In the genomic region with DNA sequence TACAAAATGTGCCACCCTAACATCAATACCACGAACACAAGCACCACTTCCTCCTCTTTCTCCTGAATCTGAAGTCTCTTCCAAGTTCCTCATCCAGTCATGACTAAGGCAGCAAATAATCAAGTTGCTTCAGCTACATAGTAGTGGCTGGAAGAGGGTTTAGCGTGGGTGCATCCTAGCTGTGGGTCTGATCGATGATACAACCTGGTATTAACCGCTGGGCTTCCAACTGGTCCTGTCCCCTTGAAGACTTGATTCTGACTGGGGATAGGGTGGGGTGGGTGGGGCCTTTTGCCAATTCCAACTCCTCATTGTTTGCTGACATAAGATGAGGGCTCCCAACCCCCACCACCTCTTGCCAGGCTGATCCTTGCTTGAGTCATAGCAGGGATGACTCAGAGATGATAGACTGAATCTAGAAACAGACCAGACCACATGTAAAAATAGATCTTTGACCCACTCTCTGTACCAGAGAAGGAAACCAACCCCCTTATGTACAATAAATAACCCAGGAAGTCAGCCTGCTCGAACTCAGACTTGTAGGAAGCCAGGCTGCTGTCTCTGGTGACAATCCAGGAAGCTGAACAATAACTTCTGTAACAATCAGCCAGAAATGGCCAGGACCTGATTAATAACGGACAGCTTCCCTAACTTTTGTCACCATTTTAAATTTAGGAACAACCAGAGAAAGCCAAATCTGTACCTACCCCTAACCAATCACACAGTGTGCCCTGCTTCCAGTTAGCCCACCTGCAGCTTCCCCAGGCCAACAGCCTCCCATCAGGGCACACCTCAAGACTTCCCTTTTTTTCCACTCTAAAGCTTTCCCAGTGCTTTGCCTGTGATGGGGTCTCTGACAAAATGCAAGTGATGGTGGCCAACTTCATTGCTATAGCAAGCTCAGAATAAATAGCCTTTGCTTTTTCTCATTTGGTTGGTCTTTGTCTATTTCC, we compare ENCODE assay signal across 9 cellular contexts.
A peak's percentile ranks its signal among the peaks of the same experiment; 100 is the strongest.
DNase-seq lines count a peak whose midpoint lies in the region; ATAC-seq, FAIRE-seq and TF ChIP-seq lines count a peak whose summit lies in the region.
"Had no signal": no experiment of that assay in that cellular context is flagged by ENCODE, and none has a peak within 500 bp of the region (broad histone marks: within the 10 kb centered on the region; RNA-seq: fewer than 3 reads in every experiment).

No MANE protein-coding gene starts in this region.

- H3K36me3 ChIP-seq in RWPE2 (ENCODE audit: low read depth) = no peaks in the 10 kb centered on the region
- no peaks in the 10 kb centered on the region for H3K36me3 ChIP-seq in GM12878 (ENCODE audit: control insufficient read depth in 2 of 2, insufficient read depth in 2 of 2, low read length in 1 of 2)
- no peaks in the 10 kb centered on the region for H3K36me3 ChIP-seq in suprapubic skin

- peak; percentile 99 for ATAC-seq in GM18907 (IDR thresholded peaks at IDR 0.05; ENCODE audit: unreplicated experiment)
- ATAC-seq in HG03095 (IDR thresholded peaks at IDR 0.05; ENCODE audit: unreplicated experiment) = peak; percentile 97
- peak; percentile 92 for ATAC-seq in RWPE2 (ENCODE audit: low read depth)
- peak; percentile 93 for ATAC-seq in GM12878

- H4K20me1 ChIP-seq in GM12878 (ENCODE audit: control insufficient read depth, insufficient read depth) = no peaks in the 10 kb centered on the region

- in situ Hi-C loops in GM12878 (cut with MboI) = no loop called here

- intact Hi-C loops in GM12878 (cut with micrococcal nuclease; ENCODE audit: unreplicated experiment) = loop anchor here (1.0 to 5.0 kb wide), 5 partner anchors 202 to 910 kb away; a partner anchor contains a TSS

- peak overlapping the region; percentile 61 for H2AFZ ChIP-seq in GM12878 (ENCODE audit: control insufficient read depth, low read depth, low read length)

- POLR2A ChIA-PET in GM12878 (lab: Charles Lee) = interaction anchor here (1.1 to 2.5 kb wide), 3 partner anchors 180 to 203 kb away, joined by 3 to 6 read pairs (median 4); no protein-coding TSS in a partner anchor

- peak; percentile 96 for FAIRE-seq in GM12878 (lab: Jason Lieb, UNC)

- no peaks in the 10 kb centered on the region for H3K9me3 ChIP-seq in RWPE2 (ENCODE audit: severe bottlenecking)
- H3K9me3 ChIP-seq in GM12878 (replicated peaks; ENCODE audit: control insufficient read depth, insufficient read depth, low read length) = no peaks in the 10 kb centered on the region
- no peaks in the 10 kb centered on the region for H3K9me3 ChIP-seq in suprapubic skin

- TF ChIP-seq POLR2A in GM12878 (IDR thresholded peaks at IDR 0.05; ENCODE audit: low read depth, low read length) (no peak), suprapubic skin (IDR thresholded peaks at IDR 0.05) (no peak)

- peak in 1 of 2 experiments; percentile 43; a peak in 1 of 4 replicates for TF ChIP-seq EP300 in GM12878 (IDR thresholded peaks at IDR 0.05; ENCODE audit: borderline replicate concordance in 1 of 2, control insufficient read depth in 1 of 2, low read depth in 2 of 2, low read length in 2 of 2)
- TF ChIP-seq EP300 in suprapubic skin (IDR thresholded peaks at IDR 0.05) = no peak

- SMC1A ChIA-PET in GM12878 (lab: Charles Lee; ENCODE audit: uncharacterized antibody, unreplicated experiment) = interaction anchor here (0.7 to 8.2 kb wide), 24 partner anchors 8 to 830 kb away, joined by 3 to 88 read pairs (median 4); no protein-coding TSS in a partner anchor

- peak overlapping the region; percentile 48 for H3K27ac ChIP-seq in RWPE2 (ENCODE audit: poor library complexity, severe bottlenecking)
- H3K27ac ChIP-seq in GM12878 (ENCODE audit: control insufficient read depth, insufficient read depth) = peak overlapping the region; percentile 48; the same call in 1 of the 2 replicates
- H3K27ac ChIP-seq in suprapubic skin = peak overlapping the region; percentile 75

- TF ChIP-seq CTCF in AG09319 (IDR thresholded peaks at IDR 0.05; ENCODE audit: low read depth, low read length) (no peak), RWPE2 (IDR thresholded peaks at IDR 0.05; ENCODE audit: poor library complexity, severe bottlenecking) (no peak), GM12878 (IDR thresholded peaks at IDR 0.05 in 2 of 3, conservative IDR thresholded peaks at IDR 0.05 in 1 of 3; ENCODE audit: control insufficient read depth in 2 of 3, extremely low read depth in 1 of 3, insufficient read depth in 1 of 3, low read depth in 3 of 3, low read length in 3 of 3) (no peak), suprapubic skin (IDR thresholded peaks at IDR 0.05) (no peak)

- peak overlapping the region; percentile 60 for H3K4me2 ChIP-seq in GM12878 (ENCODE audit: control insufficient read depth, insufficient read depth)

- H3K27me3 ChIP-seq in RWPE2 (ENCODE audit: insufficient read depth, poor library complexity, severe bottlenecking) (no peaks in the 10 kb centered on the region), GM12878 (replicated peaks in 1 of 2; ENCODE audit: control insufficient read depth in 2 of 2, insufficient read depth in 2 of 2, low read length in 1 of 2) (no peaks in the 10 kb centered on the region; a peak in 2 of 4 replicates), suprapubic skin (no peaks in the 10 kb centered on the region)

- CTCF ChIA-PET in GM12878 (lab: Yijun Ruan, JAX) = interaction anchor here (0.9 to 7.8 kb wide), 33 partner anchors 10 to 1807 kb away, joined by 3 to 94 read pairs (median 6); a partner anchor contains a TSS

- TF ChIP-seq RAD21 in GM12878 (IDR thresholded peaks at IDR 0.05; ENCODE audit: insufficient read depth, low read depth, low read length) = no peak

- WGBS in GM12878 (ENCODE audit: insufficient coverage, insufficient replicate concordance, low lambda C conversion rate, missing lambda C conversion rate) = 27% methylated on average over 6 of the region's 6 CpGs
- 38% methylated on average over 6 of the region's 6 CpGs for WGBS in suprapubic skin

- RAD21 ChIA-PET in GM12878 (lab: Charles Lee; ENCODE audit: unreplicated experiment) = interaction anchor here (0.6 to 7.1 kb wide), 17 partner anchors 10 to 1159 kb away, joined by 3 to 129 read pairs (median 5); no protein-coding TSS in a partner anchor

- BruUV-seq in GM12878 (replicated peaks; lab: Mats Ljungman, UMichigan) = no TSS peak

- H3K4me3 ChIP-seq in RWPE2 (ENCODE audit: severe bottlenecking) (no peak overlapping the region), GM12878 (0 out of 2 replicates have a peak overlapping the region, but pooled peaks have one; percentile 31), suprapubic skin (no peak overlapping the region)

- DNase-seq in AG09319 (ENCODE audit: extremely low read depth, low read depth) (peak; percentile 75), RWPE2 (ENCODE audit: low spot score) (peak; percentile 89), GM12878 (ENCODE audit: low read depth, low spot score) (peak; percentile 60), medulla oblongata (ENCODE audit: extremely low spot score) (peak; percentile 33), suprapubic skin (ENCODE audit: low spot score in 2 of 2) (peak in 1 of 2 donors; percentile 84), NCI-H510A treated with DMSO at 0.1 percent for 48 hours (lab: John Stamatoyannopoulos, UW) (no peak)
- DNase-seq: naive B cell had no signal

- peak overlapping the region; percentile 3; the same call in 1 of the 2 replicates for H3K9ac ChIP-seq in GM12878 (ENCODE audit: control insufficient read depth, insufficient read depth, low read length)

- H3K4me1 ChIP-seq in RWPE2 (ENCODE audit: insufficient read depth, poor library complexity, severe bottlenecking) (peaks cover 13% of the 10 kb centered on the region), GM12878 (ENCODE audit: control insufficient read depth, insufficient read depth, low read length) (peaks cover 12% of the 10 kb centered on the region), suprapubic skin (peaks cover 26% of the 10 kb centered on the region)

- no peaks in the 10 kb centered on the region for H3K79me2 ChIP-seq in GM12878 (ENCODE audit: control insufficient read depth, insufficient read depth, low read length)

TF ChIP-seq in GM12878, 131 proteins besides CTCF, POLR2A, EP300 and RAD21 (continues in another document):
- TF ChIP-seq, protein P1, sequence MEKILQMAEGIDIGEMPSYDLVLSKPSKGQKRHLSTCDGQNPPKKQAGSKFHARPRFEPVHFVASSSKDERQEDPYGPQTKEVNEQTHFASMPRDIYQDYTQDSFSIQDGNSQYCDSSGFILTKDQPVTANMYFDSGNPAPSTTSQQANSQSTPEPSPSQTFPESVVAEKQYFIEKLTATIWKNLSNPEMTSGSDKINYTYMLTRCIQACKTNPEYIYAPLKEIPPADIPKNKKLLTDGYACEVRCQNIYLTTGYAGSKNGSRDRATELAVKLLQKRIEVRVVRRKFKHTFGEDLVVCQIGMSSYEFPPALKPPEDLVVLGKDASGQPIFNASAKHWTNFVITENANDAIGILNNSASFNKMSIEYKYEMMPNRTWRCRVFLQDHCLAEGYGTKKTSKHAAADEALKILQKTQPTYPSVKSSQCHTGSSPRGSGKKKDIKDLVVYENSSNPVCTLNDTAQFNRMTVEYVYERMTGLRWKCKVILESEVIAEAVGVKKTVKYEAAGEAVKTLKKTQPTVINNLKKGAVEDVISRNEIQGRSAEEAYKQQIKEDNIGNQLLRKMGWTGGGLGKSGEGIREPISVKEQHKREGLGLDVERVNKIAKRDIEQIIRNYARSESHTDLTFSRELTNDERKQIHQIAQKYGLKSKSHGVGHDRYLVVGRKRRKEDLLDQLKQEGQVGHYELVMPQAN (conservative IDR thresholded peaks at IDR 0.05) = no peak
- TF ChIP-seq ZNF622 (IDR thresholded peaks at IDR 0.05) (no peak), SP1 (IDR thresholded peaks at IDR 0.05; ENCODE audit: low read depth, low read length) (no peak), SREBF1 (IDR thresholded peaks at IDR 0.05; ENCODE audit: low read length) (no peak), MEF2B (IDR thresholded peaks at IDR 0.05; ENCODE audit: partially characterized antibody, poor library complexity, severe bottlenecking) (peak; percentile 57), NFYA (IDR thresholded peaks at IDR 0.05; ENCODE audit: borderline replicate concordance, low read depth, low read length) (no peak), IKZF1 (conservative IDR thresholded peaks at IDR 0.05) (0 out of 2 replicates have a peak, but pooled peaks have one; percentile 35), SUZ12 (IDR thresholded peaks at IDR 0.05; ENCODE audit: unreplicated experiment) (no peak)
- TF ChIP-seq, protein P2, sequence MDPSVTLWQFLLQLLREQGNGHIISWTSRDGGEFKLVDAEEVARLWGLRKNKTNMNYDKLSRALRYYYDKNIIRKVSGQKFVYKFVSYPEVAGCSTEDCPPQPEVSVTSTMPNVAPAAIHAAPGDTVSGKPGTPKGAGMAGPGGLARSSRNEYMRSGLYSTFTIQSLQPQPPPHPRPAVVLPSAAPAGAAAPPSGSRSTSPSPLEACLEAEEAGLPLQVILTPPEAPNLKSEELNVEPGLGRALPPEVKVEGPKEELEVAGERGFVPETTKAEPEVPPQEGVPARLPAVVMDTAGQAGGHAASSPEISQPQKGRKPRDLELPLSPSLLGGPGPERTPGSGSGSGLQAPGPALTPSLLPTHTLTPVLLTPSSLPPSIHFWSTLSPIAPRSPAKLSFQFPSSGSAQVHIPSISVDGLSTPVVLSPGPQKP (IDR thresholded peaks at IDR 0.05; ENCODE audit: low read depth, low read length) = no peak
